20 cellular contexts compared by ENCODE assay signal in the genomic region with DNA sequence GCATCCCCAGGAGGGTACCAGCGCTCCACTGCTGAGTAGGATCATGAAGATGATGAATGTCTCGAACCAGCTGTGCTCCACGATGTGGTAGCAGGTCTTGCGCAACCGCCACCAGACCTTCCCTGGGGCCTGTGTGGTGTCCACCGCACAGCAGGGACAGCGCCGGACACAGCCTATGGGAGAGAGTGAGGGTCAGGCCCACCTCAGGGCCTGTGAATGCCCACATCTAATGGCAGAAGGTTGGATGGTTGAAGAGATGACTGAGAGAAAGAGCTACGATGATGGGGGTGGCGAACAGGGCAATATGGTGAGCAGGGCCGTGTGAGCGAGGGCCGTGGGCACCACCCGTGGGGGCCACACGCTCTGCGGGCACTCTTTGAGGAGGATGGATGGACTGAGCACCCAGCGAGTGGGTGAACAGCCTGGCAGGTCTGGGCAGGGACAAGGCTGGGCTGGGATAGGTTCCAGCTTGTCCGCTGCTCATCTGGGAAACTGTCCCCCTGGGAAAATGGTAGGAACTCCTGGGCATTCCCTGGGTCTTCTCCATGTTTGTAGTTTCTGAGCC.
DNase-seq lines count a peak whose midpoint lies in the region; ATAC-seq, FAIRE-seq and TF ChIP-seq lines count a peak whose summit lies in the region.
"Had no signal": no experiment of that assay in that cellular context is flagged by ENCODE, and none has a peak within 500 bp of the region (broad histone marks: within the 10 kb centered on the region; RNA-seq: fewer than 3 reads in every experiment).

No MANE protein-coding gene starts in this region.

- no peak overlapping the region for H4K5ac ChIP-seq in H1 (ENCODE audit: insufficient read length, low read depth, low read length)

- H3K56ac ChIP-seq in H1 (replicated peaks; ENCODE audit: insufficient read length, low read depth, low read length): no peak overlapping the region

- H3K4me3 ChIP-seq in H1 (ENCODE audit: extremely low read depth in 1 of 4, insufficient read depth in 2 of 4, low read depth in 3 of 4, low read length in 4 of 4): no peak overlapping the region
- H3K4me3 ChIP-seq in upper lobe of right lung: no peak overlapping the region
- H3K4me3 ChIP-seq in smooth muscle cell: no peak overlapping the region
- H3K4me3 ChIP-seq: breast epithelium, lung, ovary, SK-N-MC had no signal

- no peak for FAIRE-seq in H1 (lab: Jason Lieb, UNC)
- FAIRE-seq: GM12892 had no signal

- no peaks in the 10 kb centered on the region for H3F3A ChIP-seq in smooth muscle cell (ENCODE audit: low read depth)

- TF ChIP-seq POLR2A in H1 (IDR thresholded peaks at IDR 0.05; ENCODE audit: control extremely low read depth in 1 of 2, low read depth in 2 of 2, low read length in 2 of 2): no peak

- H3K79me1 ChIP-seq in H1 (ENCODE audit: low read depth, low read length): no peaks in the 10 kb centered on the region

- no peak overlapping the region for H3K18ac ChIP-seq in H1 (ENCODE audit: extremely low read depth, low read length)

- WGBS in H1 (ENCODE audit: extremely low coverage in 1 of 2, insufficient coverage in 1 of 2, insufficient read length in 1 of 2, insufficient replicate concordance in 2 of 2, low coverage in 1 of 2, low lambda C conversion rate in 2 of 2, missing lambda C conversion rate in 1 of 2), 2 experiments: 90% methylated on average over 18 of the region's 18 CpGs; no CpG with 5 or more reads in 1 of the 2 experiments
- WGBS in smooth muscle cell (ENCODE audit: low lambda C conversion rate): 94% methylated on average over 18 of the region's 18 CpGs

- H3K9me3 Mint-ChIP-seq in natural killer cell: peaks cover 0 to 2% of the 10 kb centered on the region in 2 donors
- H3K9me3 Mint-ChIP-seq in natural killer cell treated with Interleukin-12 subunit alpha and Interleukin-12 subunit beta and Interleukin-15 and Interleukin-18, amount 100 ng/mL, for 72 hours: no peaks in the 10 kb centered on the region
- H3K9me3 Mint-ChIP-seq in neural crest cell: no peaks in the 10 kb centered on the region
- H3K9me3 Mint-ChIP-seq: immature natural killer cell; T-helper 2 cell treated with Interferon-gamma antibody and Interleukin-4, amounts not matched to agents 5 μg/mL and 100 μg/mL, for 36 hours had no signal

- intact Hi-C loops in natural killer cell (cut with micrococcal nuclease): no loop called here
- intact Hi-C loops in upper lobe of right lung (cut with DNase I): no loop called here

- no peak overlapping the region for H4K91ac ChIP-seq in H1 (replicated peaks; ENCODE audit: insufficient read length, low read length)

- H3K27me3 Mint-ChIP-seq in natural killer cell (ENCODE audit: low read depth in 2 of 2) (no peaks in the 10 kb centered on the region), neural crest cell (ENCODE audit: low read depth) (no peaks in the 10 kb centered on the region)
- H3K27me3 Mint-ChIP-seq in natural killer cell treated with Interleukin-12 subunit alpha and Interleukin-12 subunit beta and Interleukin-15 and Interleukin-18, amount 100 ng/mL, for 72 hours: peaks cover 0 to 10% of the 10 kb centered on the region in 2 donors

- no peaks in the 10 kb centered on the region for H3K9me3 ChIP-seq in H1 (ENCODE audit: insufficient read depth in 2 of 2, low read depth in 1 of 2, low read length in 1 of 2)
- H3K9me3 ChIP-seq in upper lobe of right lung: no peaks in the 10 kb centered on the region
- no peaks in the 10 kb centered on the region for H3K9me3 ChIP-seq in smooth muscle cell (replicated peaks; ENCODE audit: low read depth)
- H3K9me3 ChIP-seq: ovary had no signal

- CTCF ChIA-PET in H1 (lab: Charles Lee; ENCODE audit: partially characterized antibody): interaction anchor here (1.0 to 4.6 kb wide), 6 partner anchors 14 to 80 kb away, joined by 3 to 15 read pairs (median 4); no protein-coding TSS in a partner anchor

- TF ChIP-seq CTCF in natural killer cell (IDR thresholded peaks at IDR 0.05) (no peak), H1 (IDR thresholded peaks at IDR 0.05; ENCODE audit: control extremely low read depth in 1 of 3, insufficient read depth in 1 of 3, low read depth in 1 of 3, low read length in 3 of 3) (no peak), neural crest cell (conservative IDR thresholded peaks at IDR 0.05) (no peak), upper lobe of right lung (IDR thresholded peaks at IDR 0.05) (no peak), smooth muscle cell (IDR thresholded peaks at IDR 0.05; ENCODE audit: borderline replicate concordance, insufficient read depth, poor library complexity, severe bottlenecking) (no peak)

- no peak for TF ChIP-seq RAD21 in H1 (IDR thresholded peaks at IDR 0.05 in 1 of 2, conservative IDR thresholded peaks at IDR 0.05 in 1 of 2; ENCODE audit: low read depth in 2 of 2, low read length in 2 of 2)

- H3K4me1 Mint-ChIP-seq in natural killer cell: no peaks in the 10 kb centered on the region
- H3K4me1 Mint-ChIP-seq in natural killer cell treated with Interleukin-12 subunit alpha and Interleukin-12 subunit beta and Interleukin-15 and Interleukin-18, amount 100 ng/mL, for 72 hours (ENCODE audit: low read depth in 2 of 2): no peaks in the 10 kb centered on the region
- H3K4me1 Mint-ChIP-seq in neural crest cell: no peaks in the 10 kb centered on the region
- H3K4me1 Mint-ChIP-seq: immature natural killer cell had no signal

- no peak overlapping the region for H3K27ac Mint-ChIP-seq in natural killer cell
- H3K27ac Mint-ChIP-seq in natural killer cell treated with Interleukin-12 subunit alpha and Interleukin-12 subunit beta and Interleukin-15 and Interleukin-18, amount 100 ng/mL, for 72 hours: no peak overlapping the region
- H3K27ac Mint-ChIP-seq in neural crest cell (ENCODE audit: unreplicated experiment): peak overlapping the region; percentile 78
- H3K27ac Mint-ChIP-seq: immature natural killer cell; T-helper 2 cell treated with Interferon-gamma antibody and Interleukin-4, amounts not matched to agents 5 μg/mL and 100 μg/mL, for 36 hours had no signal

- H3K4me3 Mint-ChIP-seq in natural killer cell (no peak overlapping the region), neural crest cell (no peak overlapping the region)
- no peak overlapping the region for H3K4me3 Mint-ChIP-seq in natural killer cell treated with Interleukin-12 subunit alpha and Interleukin-12 subunit beta and Interleukin-15 and Interleukin-18, amount 100 ng/mL, for 72 hours
- H3K4me3 Mint-ChIP-seq: immature natural killer cell; T-helper 2 cell treated with Interferon-gamma antibody and Interleukin-4, amounts not matched to agents 5 μg/mL and 100 μg/mL, for 36 hours had no signal

- H2BK120ac ChIP-seq in H1 (replicated peaks; ENCODE audit: low read depth, low read length): no peak overlapping the region

- H3K4me1 ChIP-seq in H1 (replicated peaks in 1 of 4; ENCODE audit: control insufficient read depth in 3 of 4, insufficient read depth in 4 of 4, low read length in 3 of 4) (peaks cover 0 to 13% (median 0%) of the 10 kb centered on the region in 4 experiments; a peak in 2 of 7 replicates), upper lobe of right lung (no peaks in the 10 kb centered on the region), smooth muscle cell (ENCODE audit: low read depth) (no peaks in the 10 kb centered on the region)
- H3K4me1 ChIP-seq: breast epithelium had no signal

- H3K36me3 ChIP-seq in H1 (ENCODE audit: control insufficient read depth in 2 of 4, insufficient read depth in 4 of 4, low read length in 3 of 4) (no peaks in the 10 kb centered on the region), upper lobe of right lung (no peaks in the 10 kb centered on the region), smooth muscle cell (ENCODE audit: low read depth) (no peaks in the 10 kb centered on the region)
- H3K36me3 ChIP-seq: breast epithelium, ovary had no signal

- H3K4ac ChIP-seq in H1 (replicated peaks; ENCODE audit: insufficient read length, low read depth, low read length): no peak overlapping the region

- H2BK12ac ChIP-seq in H1 (ENCODE audit: low read depth, low read length): no peak overlapping the region

- TF ChIP-seq EP300 in H1 (IDR thresholded peaks at IDR 0.05; ENCODE audit: borderline replicate concordance in 1 of 2, low read depth in 2 of 2, low read length in 2 of 2): no peak

- H2BK15ac ChIP-seq in H1 (ENCODE audit: low read length): no peak overlapping the region

- H3K23me2 ChIP-seq in H1 (ENCODE audit: low read depth, low read length): no peaks in the 10 kb centered on the region; the same call in 1 of the 2 replicates

- no peaks in the 10 kb centered on the region for H4K20me1 ChIP-seq in H1 (replicated peaks in 1 of 2; ENCODE audit: control insufficient read depth in 1 of 2, insufficient read depth in 2 of 2, low read length in 2 of 2)
- no peaks in the 10 kb centered on the region for H4K20me1 ChIP-seq in smooth muscle cell (ENCODE audit: low read depth)

- H3K9ac ChIP-seq in H1 (replicated peaks in 1 of 4; ENCODE audit: extremely low read depth in 1 of 4, low read depth in 3 of 4, low read length in 3 of 4): no peak overlapping the region
- no peak overlapping the region for H3K9ac ChIP-seq in smooth muscle cell (ENCODE audit: low read depth)

- H3K4me2 ChIP-seq in H1 (ENCODE audit: insufficient read depth in 1 of 2, low read depth in 2 of 2, low read length in 2 of 2) (no peak overlapping the region), smooth muscle cell (no peak overlapping the region)

- no peak overlapping the region for H3K14ac ChIP-seq in H1 (ENCODE audit: insufficient read length)

- H3K27ac ChIP-seq in H1 (ENCODE audit: low read depth, low read length): no peak overlapping the region
- H3K27ac ChIP-seq in upper lobe of right lung: no peak overlapping the region
- no peak overlapping the region for H3K27ac ChIP-seq in smooth muscle cell (ENCODE audit: low read depth)
- H3K27ac ChIP-seq: breast epithelium, ovary, SK-N-MC had no signal

- ATAC-seq in natural killer cell (no peak), upper lobe of right lung (no peak)
- ATAC-seq in natural killer cell treated with Interleukin-12 subunit alpha and Interleukin-12 subunit beta and Interleukin-15 and Interleukin-18, amount 100 ng/mL, for 72 hours: no peak

- no peak overlapping the region for H2BK20ac ChIP-seq in H1 (ENCODE audit: low read length)

- H2AK5ac ChIP-seq in H1 (ENCODE audit: low read depth, low read length): no peak overlapping the region

- H2BK5ac ChIP-seq in H1 (ENCODE audit: low read depth, low read length): no peak overlapping the region

- H2AFZ ChIP-seq in H1 (ENCODE audit: low read length) (no peak overlapping the region), smooth muscle cell (ENCODE audit: low read depth) (no peak overlapping the region)

- H3K36me3 Mint-ChIP-seq in natural killer cell: no peaks in the 10 kb centered on the region
- no peaks in the 10 kb centered on the region for H3K36me3 Mint-ChIP-seq in natural killer cell treated with Interleukin-12 subunit alpha and Interleukin-12 subunit beta and Interleukin-15 and Interleukin-18, amount 100 ng/mL, for 72 hours
- H3K36me3 Mint-ChIP-seq in neural crest cell (ENCODE audit: low read depth): no peaks in the 10 kb centered on the region
- H3K36me3 Mint-ChIP-seq: immature natural killer cell had no signal

- H4K8ac ChIP-seq in H1 (ENCODE audit: extremely low read depth, insufficient read depth, low read length): peak overlapping the region; percentile 51; the same call in 1 of the 2 replicates

- POLR2A ChIA-PET in H1 (lab: Charles Lee; ENCODE audit: partially characterized antibody): no interaction called here

- DNase-seq in natural killer cell (peak; percentile 8), H1 (ENCODE audit: low read depth in 1 of 2, low spot score in 2 of 2) (no peak), neural crest cell (ENCODE audit: low read depth, low spot score) (no peak), upper lobe of right lung (peak; percentile 32), smooth muscle cell (lab: John Stamatoyannopoulos, UW; ENCODE audit: unreplicated experiment) (no peak), T-helper 2 cell (no peak)
- no peak for DNase-seq in natural killer cell treated with Interleukin-12 subunit alpha and Interleukin-12 subunit beta and Interleukin-15 and Interleukin-18, amount 100 ng/mL, for 72 hours (ENCODE audit: low spot score)
- DNase-seq: cortex of kidney; DMS79; immature natural killer cell; NCI-H1092; NCI-H2081; NCI-H446 treated with DMSO at 0.1 percent for 48 hours; ovary; stimulated activated naive CD4-positive, alpha-beta T cell had no signal

- H3K27me3 ChIP-seq in H1 (replicated peaks in 1 of 4; ENCODE audit: control insufficient read depth in 3 of 4, extremely low read depth in 1 of 4, insufficient read depth in 3 of 4, low read length in 3 of 4) (no peaks in the 10 kb centered on the region; a peak in 2 of 7 replicates), upper lobe of right lung (no peaks in the 10 kb centered on the region), smooth muscle cell (ENCODE audit: low read depth) (no peaks in the 10 kb centered on the region)
- H3K27me3 ChIP-seq: breast epithelium, ovary had no signal

- no peak overlapping the region for H3K23ac ChIP-seq in H1 (ENCODE audit: insufficient read length)

- H3K79me2 ChIP-seq in H1 (ENCODE audit: control insufficient read depth in 1 of 2, insufficient read depth in 2 of 2, low read length in 2 of 2): no peaks in the 10 kb centered on the region
- H3K79me2 ChIP-seq in smooth muscle cell (ENCODE audit: low read depth): no peaks in the 10 kb centered on the region

Comparison
In these comparisons a context has a peak if more than half of its experiments do, and no peak if none do; other contexts are left out.
1. DNase-seq: peak in natural killer cell (single experiment) and upper lobe of right lung (single experiment); none in natural killer cell treated with Interleukin-12 subunit alpha and Interleukin-12 subunit beta and Interleukin-15 and Interleukin-18, amount 100 ng/mL, for 72 hours (single experiment), H1 (0 of 2), neural crest cell (single experiment), smooth muscle cell (single experiment) and T-helper 2 cell (0 of 5).